1 cellular context compared by ENCODE assay signal in the genomic region with DNA sequence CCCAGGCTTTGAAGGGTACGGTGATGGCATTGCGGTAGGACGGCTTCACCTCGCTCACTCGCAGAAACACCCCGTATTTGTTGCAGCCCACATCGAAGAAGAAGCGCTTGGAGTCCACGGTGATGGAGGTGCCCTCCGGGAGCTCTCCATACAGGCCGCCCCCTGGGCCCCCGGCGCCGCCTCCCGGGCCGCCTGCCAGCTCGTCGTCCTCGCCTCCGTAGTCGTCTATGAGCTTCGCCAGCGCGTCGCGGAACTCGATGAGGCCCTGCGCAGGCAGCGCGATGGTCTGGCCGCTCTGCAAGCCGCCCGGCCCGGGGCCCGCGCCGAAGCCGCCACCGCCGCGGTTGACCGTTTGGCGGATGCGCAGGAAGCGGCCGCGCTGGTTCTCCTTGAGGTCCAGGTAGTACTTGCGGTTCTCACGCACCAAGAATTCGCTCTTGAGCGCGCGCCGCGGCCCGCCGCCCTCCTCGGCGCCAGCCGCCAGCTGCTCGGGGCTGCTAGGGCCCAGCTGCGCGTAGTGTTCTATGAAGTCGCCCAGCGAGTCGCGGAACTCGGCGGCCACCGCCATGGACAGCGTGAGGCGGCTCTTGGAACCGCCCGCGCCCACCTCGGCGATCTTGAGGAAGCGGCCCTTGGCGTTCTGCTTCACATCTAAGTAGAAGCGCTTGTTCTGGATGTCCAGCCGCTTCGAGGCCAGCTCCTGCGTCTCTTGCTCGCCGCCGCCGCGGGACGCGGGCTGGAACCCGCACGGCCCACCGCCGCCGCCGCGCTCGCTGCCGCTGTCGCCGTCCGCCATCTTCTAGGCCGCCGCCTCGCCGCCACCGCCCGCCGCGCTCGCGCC.
TF ChIP-seq lines count a peak whose summit lies in the region.

No MANE protein-coding gene starts in this region.

TF ChIP-seq in K562, 482 proteins besides CTCF, POLR2A, EP300 and RAD21 (continued from another document and continues in another):
- TF ChIP-seq, protein P1, sequence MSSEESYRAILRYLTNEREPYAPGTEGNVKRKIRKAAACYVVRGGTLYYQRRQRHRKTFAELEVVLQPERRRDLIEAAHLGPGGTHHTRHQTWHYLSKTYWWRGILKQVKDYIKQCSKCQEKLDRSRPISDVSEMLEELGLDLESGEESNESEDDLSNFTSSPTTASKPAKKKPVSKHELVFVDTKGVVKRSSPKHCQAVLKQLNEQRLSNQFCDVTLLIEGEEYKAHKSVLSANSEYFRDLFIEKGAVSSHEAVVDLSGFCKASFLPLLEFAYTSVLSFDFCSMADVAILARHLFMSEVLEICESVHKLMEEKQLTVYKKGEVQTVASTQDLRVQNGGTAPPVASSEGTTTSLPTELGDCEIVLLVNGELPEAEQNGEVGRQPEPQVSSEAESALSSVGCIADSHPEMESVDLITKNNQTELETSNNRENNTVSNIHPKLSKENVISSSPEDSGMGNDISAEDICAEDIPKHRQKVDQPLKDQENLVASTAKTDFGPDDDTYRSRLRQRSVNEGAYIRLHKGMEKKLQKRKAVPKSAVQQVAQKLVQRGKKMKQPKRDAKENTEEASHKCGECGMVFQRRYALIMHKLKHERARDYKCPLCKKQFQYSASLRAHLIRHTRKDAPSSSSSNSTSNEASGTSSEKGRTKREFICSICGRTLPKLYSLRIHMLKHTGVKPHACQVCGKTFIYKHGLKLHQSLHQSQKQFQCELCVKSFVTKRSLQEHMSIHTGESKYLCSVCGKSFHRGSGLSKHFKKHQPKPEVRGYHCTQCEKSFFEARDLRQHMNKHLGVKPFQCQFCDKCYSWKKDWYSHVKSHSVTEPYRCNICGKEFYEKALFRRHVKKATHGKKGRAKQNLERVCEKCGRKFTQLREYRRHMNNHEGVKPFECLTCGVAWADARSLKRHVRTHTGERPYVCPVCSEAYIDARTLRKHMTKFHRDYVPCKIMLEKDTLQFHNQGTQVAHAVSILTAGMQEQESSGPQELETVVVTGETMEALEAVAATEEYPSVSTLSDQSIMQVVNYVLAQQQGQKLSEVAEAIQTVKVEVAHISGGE (CRISPR knock-in tag; IDR thresholded peaks at IDR 0.05), result no peak
- TF ChIP-seq, protein P2, sequence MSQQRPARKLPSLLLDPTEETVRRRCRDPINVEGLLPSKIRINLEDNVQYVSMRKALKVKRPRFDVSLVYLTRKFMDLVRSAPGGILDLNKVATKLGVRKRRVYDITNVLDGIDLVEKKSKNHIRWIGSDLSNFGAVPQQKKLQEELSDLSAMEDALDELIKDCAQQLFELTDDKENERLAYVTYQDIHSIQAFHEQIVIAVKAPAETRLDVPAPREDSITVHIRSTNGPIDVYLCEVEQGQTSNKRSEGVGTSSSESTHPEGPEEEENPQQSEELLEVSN (IDR thresholded peaks at IDR 0.05; ENCODE audit: borderline replicate concordance in 1 of 2, extremely low read depth in 1 of 2, insufficient read depth in 1 of 2, insufficient read length in 1 of 2, low read depth in 1 of 2, low read length in 1 of 2, poor library complexity in 1 of 2, severe bottlenecking in 1 of 2), result peak in 1 of 2 experiments; percentile 57
- TF ChIP-seq SRSF1 (IDR thresholded peaks at IDR 0.05; ENCODE audit: low read depth, low read length) (no peak), GTF2E2 (tag; IDR thresholded peaks at IDR 0.05) (no peak), HMG20B (CRISPR knock-in tag; IDR thresholded peaks at IDR 0.05) (no peak), TRIM28 (IDR thresholded peaks at IDR 0.05) (no peak), PHF20 (IDR thresholded peaks at IDR 0.05; ENCODE audit: partially characterized antibody) (no peak), CREB1 (IDR thresholded peaks at IDR 0.05) (0 out of 2 replicates have a peak, but pooled peaks have one; percentile 20), CREB1 (CRISPR knock-in tag; IDR thresholded peaks at IDR 0.05) (no peak), KHSRP (IDR thresholded peaks at IDR 0.05) (no peak), PHF8 (IDR thresholded peaks at IDR 0.05; ENCODE audit: borderline replicate concordance, low read length) (peak; percentile 12; the same call in 1 of the 2 replicates), LEF1 (IDR thresholded peaks at IDR 0.05) (no peak), RHOXF2B (CRISPR knock-in tag; conservative IDR thresholded peaks at IDR 0.05) (no peak), BDP1 (IDR thresholded peaks at IDR 0.05; ENCODE audit: insufficient read depth, insufficient read length) (no peak), ZNF766 (CRISPR knock-in tag; conservative IDR thresholded peaks at IDR 0.05) (peak; percentile 23; the same call in 1 of the 2 replicates), ETV6 (IDR thresholded peaks at IDR 0.05; ENCODE audit: borderline replicate concordance in 1 of 2, low read depth in 2 of 2, low read length in 1 of 2) (no peak), ETV6 (CRISPR knock-in tag; IDR thresholded peaks at IDR 0.05; ENCODE audit: borderline replicate concordance) (0 out of 2 replicates have a peak, but pooled peaks have one; percentile 16), MAFG (tag; conservative IDR thresholded peaks at IDR 0.05) (no peak), NFATC3 (IDR thresholded peaks at IDR 0.05) (no peak), CSDE1 (IDR thresholded peaks at IDR 0.05) (no peak), PHB (CRISPR knock-in tag; IDR thresholded peaks at IDR 0.05) (no peak), GATAD2B (IDR thresholded peaks at IDR 0.05; ENCODE audit: borderline replicate concordance) (no peak), SAFB (IDR thresholded peaks at IDR 0.05; ENCODE audit: borderline replicate concordance, low read depth, low read length) (0 out of 2 replicates have a peak, but pooled peaks have one; percentile 47), ATF1 (CRISPR knock-in tag; IDR thresholded peaks at IDR 0.05) (no peak), ATF1 (tag; IDR thresholded peaks at IDR 0.05) (peak; percentile 8; the same call in 1 of the 2 replicates), SIN3A (IDR thresholded peaks at IDR 0.05; ENCODE audit: borderline replicate concordance in 2 of 2, control insufficient read depth in 1 of 2, low read depth in 2 of 2, low read length in 2 of 2) (peak in 1 of 2 experiments; percentile 38; a peak in 1 of 4 replicates), CCNT2 (IDR thresholded peaks at IDR 0.05; ENCODE audit: borderline replicate concordance, extremely low read depth, insufficient read length, low read depth, low read length) (no peak), ZZZ3 (IDR thresholded peaks at IDR 0.05) (no peak), TAF1 (IDR thresholded peaks at IDR 0.05; ENCODE audit: control insufficient read depth, extremely low read depth, insufficient read depth, low read length, severe bottlenecking) (no peak), POLR2G (IDR thresholded peaks at IDR 0.05; ENCODE audit: low read depth, low read length) (peak; percentile 33), FIP1L1 (IDR thresholded peaks at IDR 0.05; ENCODE audit: low read depth, low read length, poor library complexity, severe bottlenecking) (peak; percentile 68), ZNF224 (CRISPR knock-in tag; IDR thresholded peaks at IDR 0.05) (0 out of 2 replicates have a peak, but pooled peaks have one; percentile 26), SNIP1 (IDR thresholded peaks at IDR 0.05; ENCODE audit: low read depth) (no peak), ZNF263 (CRISPR knock-in tag; IDR thresholded peaks at IDR 0.05; ENCODE audit: borderline replicate concordance) (no peak), ZFX (CRISPR knock-in tag; IDR thresholded peaks at IDR 0.05) (peak; percentile 49), NONO (IDR thresholded peaks at IDR 0.05; ENCODE audit: low read depth in 2 of 2, low read length in 1 of 2) (peak in 1 of 2 experiments; percentile 16; a peak in 2 of 4 replicates), ZNF764 (CRISPR knock-in tag; IDR thresholded peaks at IDR 0.05; ENCODE audit: low read depth) (no peak), ARNT (IDR thresholded peaks at IDR 0.05) (no peak), RNF2 (IDR thresholded peaks at IDR 0.05) (no peak), ZNF695 (CRISPR knock-in tag; IDR thresholded peaks at IDR 0.05) (no peak)
- TF ChIP-seq, protein P3, sequence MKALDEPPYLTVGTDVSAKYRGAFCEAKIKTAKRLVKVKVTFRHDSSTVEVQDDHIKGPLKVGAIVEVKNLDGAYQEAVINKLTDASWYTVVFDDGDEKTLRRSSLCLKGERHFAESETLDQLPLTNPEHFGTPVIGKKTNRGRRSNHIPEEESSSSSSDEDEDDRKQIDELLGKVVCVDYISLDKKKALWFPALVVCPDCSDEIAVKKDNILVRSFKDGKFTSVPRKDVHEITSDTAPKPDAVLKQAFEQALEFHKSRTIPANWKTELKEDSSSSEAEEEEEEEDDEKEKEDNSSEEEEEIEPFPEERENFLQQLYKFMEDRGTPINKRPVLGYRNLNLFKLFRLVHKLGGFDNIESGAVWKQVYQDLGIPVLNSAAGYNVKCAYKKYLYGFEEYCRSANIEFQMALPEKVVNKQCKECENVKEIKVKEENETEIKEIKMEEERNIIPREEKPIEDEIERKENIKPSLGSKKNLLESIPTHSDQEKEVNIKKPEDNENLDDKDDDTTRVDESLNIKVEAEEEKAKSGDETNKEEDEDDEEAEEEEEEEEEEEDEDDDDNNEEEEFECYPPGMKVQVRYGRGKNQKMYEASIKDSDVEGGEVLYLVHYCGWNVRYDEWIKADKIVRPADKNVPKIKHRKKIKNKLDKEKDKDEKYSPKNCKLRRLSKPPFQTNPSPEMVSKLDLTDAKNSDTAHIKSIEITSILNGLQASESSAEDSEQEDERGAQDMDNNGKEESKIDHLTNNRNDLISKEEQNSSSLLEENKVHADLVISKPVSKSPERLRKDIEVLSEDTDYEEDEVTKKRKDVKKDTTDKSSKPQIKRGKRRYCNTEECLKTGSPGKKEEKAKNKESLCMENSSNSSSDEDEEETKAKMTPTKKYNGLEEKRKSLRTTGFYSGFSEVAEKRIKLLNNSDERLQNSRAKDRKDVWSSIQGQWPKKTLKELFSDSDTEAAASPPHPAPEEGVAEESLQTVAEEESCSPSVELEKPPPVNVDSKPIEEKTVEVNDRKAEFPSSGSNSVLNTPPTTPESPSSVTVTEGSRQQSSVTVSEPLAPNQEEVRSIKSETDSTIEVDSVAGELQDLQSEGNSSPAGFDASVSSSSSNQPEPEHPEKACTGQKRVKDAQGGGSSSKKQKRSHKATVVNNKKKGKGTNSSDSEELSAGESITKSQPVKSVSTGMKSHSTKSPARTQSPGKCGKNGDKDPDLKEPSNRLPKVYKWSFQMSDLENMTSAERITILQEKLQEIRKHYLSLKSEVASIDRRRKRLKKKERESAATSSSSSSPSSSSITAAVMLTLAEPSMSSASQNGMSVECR (CRISPR knock-in tag; IDR thresholded peaks at IDR 0.05), result peak; percentile 57; the same call in 1 of the 2 replicates
- TF ChIP-seq, protein P4, sequence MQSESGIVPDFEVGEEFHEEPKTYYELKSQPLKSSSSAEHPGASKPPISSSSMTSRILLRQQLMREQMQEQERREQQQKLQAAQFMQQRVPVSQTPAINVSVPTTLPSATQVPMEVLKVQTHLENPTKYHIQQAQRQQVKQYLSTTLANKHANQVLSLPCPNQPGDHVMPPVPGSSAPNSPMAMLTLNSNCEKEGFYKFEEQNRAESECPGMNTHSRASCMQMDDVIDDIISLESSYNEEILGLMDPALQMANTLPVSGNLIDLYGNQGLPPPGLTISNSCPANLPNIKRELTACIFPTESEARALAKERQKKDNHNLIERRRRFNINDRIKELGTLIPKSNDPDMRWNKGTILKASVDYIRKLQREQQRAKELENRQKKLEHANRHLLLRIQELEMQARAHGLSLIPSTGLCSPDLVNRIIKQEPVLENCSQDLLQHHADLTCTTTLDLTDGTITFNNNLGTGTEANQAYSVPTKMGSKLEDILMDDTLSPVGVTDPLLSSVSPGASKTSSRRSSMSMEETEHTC (IDR thresholded peaks at IDR 0.05), result no peak
- TF ChIP-seq, protein P5, sequence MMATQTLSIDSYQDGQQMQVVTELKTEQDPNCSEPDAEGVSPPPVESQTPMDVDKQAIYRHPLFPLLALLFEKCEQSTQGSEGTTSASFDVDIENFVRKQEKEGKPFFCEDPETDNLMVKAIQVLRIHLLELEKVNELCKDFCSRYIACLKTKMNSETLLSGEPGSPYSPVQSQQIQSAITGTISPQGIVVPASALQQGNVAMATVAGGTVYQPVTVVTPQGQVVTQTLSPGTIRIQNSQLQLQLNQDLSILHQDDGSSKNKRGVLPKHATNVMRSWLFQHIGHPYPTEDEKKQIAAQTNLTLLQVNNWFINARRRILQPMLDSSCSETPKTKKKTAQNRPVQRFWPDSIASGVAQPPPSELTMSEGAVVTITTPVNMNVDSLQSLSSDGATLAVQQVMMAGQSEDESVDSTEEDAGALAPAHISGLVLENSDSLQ (IDR thresholded peaks at IDR 0.05), result no peak
- TF ChIP-seq, protein P6, sequence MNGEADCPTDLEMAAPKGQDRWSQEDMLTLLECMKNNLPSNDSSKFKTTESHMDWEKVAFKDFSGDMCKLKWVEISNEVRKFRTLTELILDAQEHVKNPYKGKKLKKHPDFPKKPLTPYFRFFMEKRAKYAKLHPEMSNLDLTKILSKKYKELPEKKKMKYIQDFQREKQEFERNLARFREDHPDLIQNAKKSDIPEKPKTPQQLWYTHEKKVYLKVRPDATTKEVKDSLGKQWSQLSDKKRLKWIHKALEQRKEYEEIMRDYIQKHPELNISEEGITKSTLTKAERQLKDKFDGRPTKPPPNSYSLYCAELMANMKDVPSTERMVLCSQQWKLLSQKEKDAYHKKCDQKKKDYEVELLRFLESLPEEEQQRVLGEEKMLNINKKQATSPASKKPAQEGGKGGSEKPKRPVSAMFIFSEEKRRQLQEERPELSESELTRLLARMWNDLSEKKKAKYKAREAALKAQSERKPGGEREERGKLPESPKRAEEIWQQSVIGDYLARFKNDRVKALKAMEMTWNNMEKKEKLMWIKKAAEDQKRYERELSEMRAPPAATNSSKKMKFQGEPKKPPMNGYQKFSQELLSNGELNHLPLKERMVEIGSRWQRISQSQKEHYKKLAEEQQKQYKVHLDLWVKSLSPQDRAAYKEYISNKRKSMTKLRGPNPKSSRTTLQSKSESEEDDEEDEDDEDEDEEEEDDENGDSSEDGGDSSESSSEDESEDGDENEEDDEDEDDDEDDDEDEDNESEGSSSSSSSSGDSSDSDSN (IDR thresholded peaks at IDR 0.05; ENCODE audit: borderline replicate concordance in 1 of 2, low read depth in 2 of 2, low read length in 2 of 2), result peak; percentile 67 to 86; a peak in 3 of 4 replicates
- TF ChIP-seq, protein P7, sequence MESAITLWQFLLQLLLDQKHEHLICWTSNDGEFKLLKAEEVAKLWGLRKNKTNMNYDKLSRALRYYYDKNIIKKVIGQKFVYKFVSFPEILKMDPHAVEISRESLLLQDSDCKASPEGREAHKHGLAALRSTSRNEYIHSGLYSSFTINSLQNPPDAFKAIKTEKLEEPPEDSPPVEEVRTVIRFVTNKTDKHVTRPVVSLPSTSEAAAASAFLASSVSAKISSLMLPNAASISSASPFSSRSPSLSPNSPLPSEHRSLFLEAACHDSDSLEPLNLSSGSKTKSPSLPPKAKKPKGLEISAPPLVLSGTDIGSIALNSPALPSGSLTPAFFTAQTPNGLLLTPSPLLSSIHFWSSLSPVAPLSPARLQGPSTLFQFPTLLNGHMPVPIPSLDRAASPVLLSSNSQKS (CRISPR knock-in tag; IDR thresholded peaks at IDR 0.05), result no peak
- TF ChIP-seq, protein P8, sequence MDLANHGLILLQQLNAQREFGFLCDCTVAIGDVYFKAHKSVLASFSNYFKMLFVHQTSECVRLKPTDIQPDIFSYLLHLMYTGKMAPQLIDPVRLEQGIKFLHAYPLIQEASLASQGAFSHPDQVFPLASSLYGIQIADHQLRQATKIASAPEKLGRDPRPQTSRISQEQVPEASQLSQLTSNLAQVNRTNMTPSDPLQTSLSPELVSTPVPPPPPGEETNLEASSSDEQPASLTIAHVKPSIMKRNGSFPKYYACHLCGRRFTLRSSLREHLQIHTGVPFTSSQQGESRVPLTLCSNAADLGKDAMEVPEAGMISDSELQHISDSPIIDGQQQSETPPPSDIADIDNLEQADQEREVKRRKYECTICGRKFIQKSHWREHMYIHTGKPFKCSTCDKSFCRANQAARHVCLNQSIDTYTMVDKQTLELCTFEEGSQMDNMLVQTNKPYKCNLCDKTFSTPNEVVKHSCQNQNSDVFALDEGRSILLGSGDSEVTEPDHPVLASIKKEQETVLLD (IDR thresholded peaks at IDR 0.05), result no peak
